1 cellular context compared by ENCODE assay signal in the genomic region with DNA sequence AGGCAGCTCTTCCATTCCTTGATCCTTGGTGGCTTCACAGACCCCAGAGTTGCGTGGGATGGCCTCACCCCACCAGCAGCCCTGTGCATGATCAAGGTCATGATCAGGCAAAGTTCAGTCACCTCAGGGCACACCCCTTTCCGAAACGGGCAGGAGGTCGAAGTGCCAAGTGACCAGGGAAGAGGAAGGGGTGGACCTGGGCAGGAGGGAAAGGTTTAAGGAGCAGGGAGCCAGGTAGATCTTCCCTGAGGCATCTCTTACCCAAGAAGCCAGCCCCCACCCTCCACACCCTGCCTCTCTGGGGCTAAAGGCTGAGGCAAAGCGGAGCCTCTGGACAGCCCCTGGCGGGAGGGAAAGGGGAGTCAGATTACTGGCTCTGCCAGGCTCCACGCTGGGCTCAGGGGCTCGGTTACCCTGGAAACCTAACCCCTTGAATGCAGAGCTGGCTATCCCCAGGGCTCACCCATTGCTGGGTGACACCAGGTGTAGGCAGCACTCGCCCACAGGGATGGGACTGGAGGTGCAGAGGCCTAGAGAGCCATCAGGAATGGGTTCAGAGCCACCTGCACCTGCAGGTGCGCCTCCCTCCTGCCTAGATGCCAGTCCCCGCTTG.
TF ChIP-seq lines count a peak whose summit lies in the region.

No MANE protein-coding gene starts in this region.

TF ChIP-seq in HepG2, 621 proteins besides CTCF, POLR2A, EP300 and RAD21 (continued from another document):
- TF ChIP-seq, protein P1, sequence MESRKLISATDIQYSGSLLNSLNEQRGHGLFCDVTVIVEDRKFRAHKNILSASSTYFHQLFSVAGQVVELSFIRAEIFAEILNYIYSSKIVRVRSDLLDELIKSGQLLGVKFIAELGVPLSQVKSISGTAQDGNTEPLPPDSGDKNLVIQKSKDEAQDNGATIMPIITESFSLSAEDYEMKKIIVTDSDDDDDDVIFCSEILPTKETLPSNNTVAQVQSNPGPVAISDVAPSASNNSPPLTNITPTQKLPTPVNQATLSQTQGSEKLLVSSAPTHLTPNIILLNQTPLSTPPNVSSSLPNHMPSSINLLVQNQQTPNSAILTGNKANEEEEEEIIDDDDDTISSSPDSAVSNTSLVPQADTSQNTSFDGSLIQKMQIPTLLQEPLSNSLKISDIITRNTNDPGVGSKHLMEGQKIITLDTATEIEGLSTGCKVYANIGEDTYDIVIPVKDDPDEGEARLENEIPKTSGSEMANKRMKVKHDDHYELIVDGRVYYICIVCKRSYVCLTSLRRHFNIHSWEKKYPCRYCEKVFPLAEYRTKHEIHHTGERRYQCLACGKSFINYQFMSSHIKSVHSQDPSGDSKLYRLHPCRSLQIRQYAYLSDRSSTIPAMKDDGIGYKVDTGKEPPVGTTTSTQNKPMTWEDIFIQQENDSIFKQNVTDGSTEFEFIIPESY (CRISPR knock-in tag; IDR thresholded peaks at IDR 0.05) = peak; percentile 87
- TF ChIP-seq, protein P2, sequence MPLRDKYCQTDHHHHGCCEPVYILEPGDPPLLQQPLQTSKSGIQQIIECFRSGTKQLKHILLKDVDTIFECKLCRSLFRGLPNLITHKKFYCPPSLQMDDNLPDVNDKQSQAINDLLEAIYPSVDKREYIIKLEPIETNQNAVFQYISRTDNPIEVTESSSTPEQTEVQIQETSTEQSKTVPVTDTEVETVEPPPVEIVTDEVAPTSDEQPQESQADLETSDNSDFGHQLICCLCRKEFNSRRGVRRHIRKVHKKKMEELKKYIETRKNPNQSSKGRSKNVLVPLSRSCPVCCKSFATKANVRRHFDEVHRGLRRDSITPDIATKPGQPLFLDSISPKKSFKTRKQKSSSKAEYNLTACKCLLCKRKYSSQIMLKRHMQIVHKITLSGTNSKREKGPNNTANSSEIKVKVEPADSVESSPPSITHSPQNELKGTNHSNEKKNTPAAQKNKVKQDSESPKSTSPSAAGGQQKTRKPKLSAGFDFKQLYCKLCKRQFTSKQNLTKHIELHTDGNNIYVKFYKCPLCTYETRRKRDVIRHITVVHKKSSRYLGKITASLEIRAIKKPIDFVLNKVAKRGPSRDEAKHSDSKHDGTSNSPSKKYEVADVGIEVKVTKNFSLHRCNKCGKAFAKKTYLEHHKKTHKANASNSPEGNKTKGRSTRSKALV (CRISPR knock-in tag; IDR thresholded peaks at IDR 0.05) = no peak
- TF ChIP-seq ZNF383 (CRISPR knock-in tag; IDR thresholded peaks at IDR 0.05; ENCODE audit: borderline replicate concordance) (no peak), ZNF782 (CRISPR knock-in tag; IDR thresholded peaks at IDR 0.05; ENCODE audit: borderline replicate concordance) (no peak), ZNF7 (CRISPR knock-in tag; IDR thresholded peaks at IDR 0.05) (no peak), ZNF839 (CRISPR knock-in tag; IDR thresholded peaks at IDR 0.05; ENCODE audit: borderline replicate concordance) (no peak), ZNF879 (CRISPR knock-in tag; IDR thresholded peaks at IDR 0.05) (no peak)
- TF ChIP-seq, protein P3, sequence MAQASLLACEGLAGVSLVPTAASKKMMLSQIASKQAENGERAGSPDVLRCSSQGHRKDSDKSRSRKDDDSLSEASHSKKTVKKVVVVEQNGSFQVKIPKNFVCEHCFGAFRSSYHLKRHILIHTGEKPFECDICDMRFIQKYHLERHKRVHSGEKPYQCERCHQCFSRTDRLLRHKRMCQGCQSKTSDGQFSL (CRISPR knock-in tag; IDR thresholded peaks at IDR 0.05) = no peak
- TF ChIP-seq, protein P4, sequence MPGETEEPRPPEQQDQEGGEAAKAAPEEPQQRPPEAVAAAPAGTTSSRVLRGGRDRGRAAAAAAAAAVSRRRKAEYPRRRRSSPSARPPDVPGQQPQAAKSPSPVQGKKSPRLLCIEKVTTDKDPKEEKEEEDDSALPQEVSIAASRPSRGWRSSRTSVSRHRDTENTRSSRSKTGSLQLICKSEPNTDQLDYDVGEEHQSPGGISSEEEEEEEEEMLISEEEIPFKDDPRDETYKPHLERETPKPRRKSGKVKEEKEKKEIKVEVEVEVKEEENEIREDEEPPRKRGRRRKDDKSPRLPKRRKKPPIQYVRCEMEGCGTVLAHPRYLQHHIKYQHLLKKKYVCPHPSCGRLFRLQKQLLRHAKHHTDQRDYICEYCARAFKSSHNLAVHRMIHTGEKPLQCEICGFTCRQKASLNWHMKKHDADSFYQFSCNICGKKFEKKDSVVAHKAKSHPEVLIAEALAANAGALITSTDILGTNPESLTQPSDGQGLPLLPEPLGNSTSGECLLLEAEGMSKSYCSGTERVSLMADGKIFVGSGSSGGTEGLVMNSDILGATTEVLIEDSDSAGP (CRISPR knock-in tag; IDR thresholded peaks at IDR 0.05; ENCODE audit: borderline replicate concordance) = 0 out of 2 replicates have a peak, but pooled peaks have one; percentile 4
